Comparison of ENCODE assay signal across 1 cellular context in genomic region chr3:72378287-72378686, GRCh38.
TF ChIP-seq lines count a peak whose summit lies in the region.

No MANE protein-coding gene starts in this region.

TF ChIP-seq in K562, 482 proteins besides CTCF, POLR2A, EP300 and RAD21:
- TF ChIP-seq SMAD1 (IDR thresholded peaks at IDR 0.05; ENCODE audit: low read depth, low read length, partially characterized antibody) (no peak), HMG20B (CRISPR knock-in tag; IDR thresholded peaks at IDR 0.05) (no peak), ZBTB8A (IDR thresholded peaks at IDR 0.05; ENCODE audit: partially characterized antibody) (no peak), ZC3H4 (CRISPR knock-in tag; IDR thresholded peaks at IDR 0.05; ENCODE audit: borderline replicate concordance) (no peak), SMC3 (conservative IDR thresholded peaks at IDR 0.05; ENCODE audit: insufficient read depth, low read depth, low read length) (no peak), MGA (IDR thresholded peaks at IDR 0.05) (no peak), KDM5B (IDR thresholded peaks at IDR 0.05; ENCODE audit: insufficient replicate concordance, low read depth, low read length) (no peak)
TF ChIP-seq in K562: peak in this region for 0.
